Comparison of ENCODE assay signal across 8 cellular contexts in the genomic region with DNA sequence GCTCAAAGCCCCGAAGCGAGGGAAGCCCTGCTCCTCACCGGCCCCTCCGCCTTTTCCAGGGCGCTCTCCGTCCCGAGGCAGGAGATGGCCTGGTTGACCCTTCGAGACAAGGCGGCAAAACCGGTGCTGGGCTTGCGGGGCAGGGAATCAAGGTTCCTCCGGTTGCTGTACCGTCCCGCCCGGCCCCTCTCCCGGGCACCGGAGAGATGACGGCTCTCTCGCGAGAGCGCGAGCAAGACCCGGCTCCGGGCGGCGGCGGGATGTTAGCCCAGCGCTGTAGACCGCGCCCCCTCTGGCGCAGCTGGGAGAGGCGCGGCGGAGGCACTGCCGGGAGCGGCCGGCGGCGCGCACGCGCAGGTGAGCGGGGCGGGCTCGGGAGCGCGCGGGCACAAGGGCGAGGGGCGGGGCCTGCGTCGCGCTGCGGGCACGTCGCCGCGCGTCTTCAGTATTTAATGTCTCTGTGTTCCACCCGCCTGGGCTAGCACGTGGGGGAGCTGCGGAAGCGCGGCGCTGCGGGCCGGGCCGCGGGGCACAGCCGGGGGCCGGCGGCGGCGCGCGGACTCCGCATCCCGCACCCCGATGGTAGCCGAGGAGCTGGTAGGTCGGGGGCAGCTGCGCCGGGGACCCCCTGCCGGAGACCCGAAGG. TPM values are rescaled to one million over a fixed set of nuclear protein-coding genes. Genes with fewer than 3 reads are reported as not detected.
DNase-seq lines count a peak whose midpoint lies in the region; ATAC-seq and TF ChIP-seq lines count a peak whose summit lies in the region.

A gene with protein sequence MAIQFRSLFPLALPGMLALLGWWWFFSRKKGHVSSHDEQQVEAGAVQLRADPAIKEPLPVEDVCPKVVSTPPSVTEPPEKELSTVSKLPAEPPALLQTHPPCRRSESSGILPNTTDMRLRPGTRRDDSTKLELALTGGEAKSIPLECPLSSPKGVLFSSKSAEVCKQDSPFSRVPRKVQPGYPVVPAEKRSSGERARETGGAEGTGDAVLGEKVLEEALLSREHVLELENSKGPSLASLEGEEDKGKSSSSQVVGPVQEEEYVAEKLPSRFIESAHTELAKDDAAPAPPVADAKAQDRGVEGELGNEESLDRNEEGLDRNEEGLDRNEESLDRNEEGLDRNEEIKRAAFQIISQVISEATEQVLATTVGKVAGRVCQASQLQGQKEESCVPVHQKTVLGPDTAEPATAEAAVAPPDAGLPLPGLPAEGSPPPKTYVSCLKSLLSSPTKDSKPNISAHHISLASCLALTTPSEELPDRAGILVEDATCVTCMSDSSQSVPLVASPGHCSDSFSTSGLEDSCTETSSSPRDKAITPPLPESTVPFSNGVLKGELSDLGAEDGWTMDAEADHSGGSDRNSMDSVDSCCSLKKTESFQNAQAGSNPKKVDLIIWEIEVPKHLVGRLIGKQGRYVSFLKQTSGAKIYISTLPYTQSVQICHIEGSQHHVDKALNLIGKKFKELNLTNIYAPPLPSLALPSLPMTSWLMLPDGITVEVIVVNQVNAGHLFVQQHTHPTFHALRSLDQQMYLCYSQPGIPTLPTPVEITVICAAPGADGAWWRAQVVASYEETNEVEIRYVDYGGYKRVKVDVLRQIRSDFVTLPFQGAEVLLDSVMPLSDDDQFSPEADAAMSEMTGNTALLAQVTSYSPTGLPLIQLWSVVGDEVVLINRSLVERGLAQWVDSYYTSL (plus strand): TSS at position 445 of the 646 bp plus-strand sequence. CDS start 20,219 bp downstream, outside the sequence.

- no peaks in the 10 kb centered on the region for H3K9me3 Mint-ChIP-seq in activated CD4-positive, alpha-beta T cell treated with anti-CD3 and anti-CD28 coated beads, Interleukin-2, amount 10 ng/mL, durations not matched to agents 24 days and 14 days

- peak within 1 kb of the TSS; percentile 99 for H3K4me3 ChIP-seq in coronary artery

- peaks cover 45% of the 10 kb centered on the region for H3K4me1 Mint-ChIP-seq in activated CD4-positive, alpha-beta T cell treated with anti-CD3 and anti-CD28 coated beads, Interleukin-2, amount 10 ng/mL, durations not matched to agents 24 days and 14 days

- H3K27me3 Mint-ChIP-seq in activated CD4-positive, alpha-beta T cell treated with anti-CD3 and anti-CD28 coated beads, Interleukin-2, amount 10 ng/mL, durations not matched to agents 24 days and 14 days, result peaks cover 10% of the 10 kb centered on the region

- ATAC-seq in GM19351 (IDR thresholded peaks at IDR 0.05; ENCODE audit: unreplicated experiment) (peak; percentile 82), HG03520 (IDR thresholded peaks at IDR 0.05; ENCODE audit: unreplicated experiment) (peak; percentile 88)

- H3K27ac ChIP-seq in C4-2B (peak within 1 kb of the TSS; percentile 96), coronary artery (peak within 1 kb of the TSS; percentile 93 to 96)

- peaks cover 13% of the 10 kb centered on the region for H3K36me3 Mint-ChIP-seq in activated CD4-positive, alpha-beta T cell treated with anti-CD3 and anti-CD28 coated beads, Interleukin-2, amount 10 ng/mL, durations not matched to agents 24 days and 14 days (ENCODE audit: low read depth)

- DNase-seq in NCI-H526 treated with DMSO at 0.1 percent for 48 hours (lab: John Stamatoyannopoulos, UW) (peak; percentile 83), coronary artery (ENCODE audit: low spot score) (peak; percentile 97), left kidney (ENCODE audit: low read depth, low spot score) (peak; percentile 98)
- DNase-seq in activated CD4-positive, alpha-beta T cell treated with anti-CD3 and anti-CD28 coated beads, Interleukin-2, amount 10 ng/mL, durations not matched to agents 24 days and 14 days, result peak; percentile 99
- DNase-seq in stimulated activated CD4-positive, alpha-beta T cell treated with anti-CD3 and anti-CD28 coated beads, Interleukin-2, amount 100 ng/mL, for 24 hours, result peak; percentile 92 to 95

- peak within 1 kb of the TSS; percentile 92 for H3K27ac Mint-ChIP-seq in activated CD4-positive, alpha-beta T cell treated with anti-CD3 and anti-CD28 coated beads, Interleukin-2, amount 10 ng/mL, durations not matched to agents 24 days and 14 days

- H3K4me3 Mint-ChIP-seq in activated CD4-positive, alpha-beta T cell treated with anti-CD3 and anti-CD28 coated beads, Interleukin-2, amount 10 ng/mL, durations not matched to agents 24 days and 14 days, result peak within 1 kb of the TSS; percentile 93

- intact Hi-C loops in activated CD4-positive, alpha-beta T cell treated with anti-CD3 and anti-CD28 coated beads, Interleukin-2, amount 10 ng/mL, durations not matched to agents 24 days and 14 days (cut with micrococcal nuclease), result loop anchor here (2.0 to 5.0 kb wide), 6 partner anchors 38 to 1432 kb away; a partner anchor contains a TSS

- TF ChIP-seq CTCF in C4-2B (conservative IDR thresholded peaks at IDR 0.05), result peak; percentile 43; the same call in 1 of the 2 replicates
- no peak for TF ChIP-seq CTCF in coronary artery (IDR thresholded peaks at IDR 0.05)

RNA-seq across cellular contexts. Expression of the gene that starts here (rescaled TPM):
- total RNA-seq in activated CD4-positive, alpha-beta T cell treated with anti-CD3 and anti-CD28 coated beads, Interleukin-2, amount 10 ng/mL, durations not matched to agents 24 days and 14 days, result 54.6 and 56.8 TPM in 2 replicates

Comparison
In these comparisons a context has a peak if more than half of its experiments do, and no peak if none do; other contexts are left out.
1. Peak in every context shown above with its lines: DNase-seq, ATAC-seq, H3K4me3 ChIP-seq and H3K27ac ChIP-seq.